9 cellular contexts compared by ENCODE assay signal in the genomic region with DNA sequence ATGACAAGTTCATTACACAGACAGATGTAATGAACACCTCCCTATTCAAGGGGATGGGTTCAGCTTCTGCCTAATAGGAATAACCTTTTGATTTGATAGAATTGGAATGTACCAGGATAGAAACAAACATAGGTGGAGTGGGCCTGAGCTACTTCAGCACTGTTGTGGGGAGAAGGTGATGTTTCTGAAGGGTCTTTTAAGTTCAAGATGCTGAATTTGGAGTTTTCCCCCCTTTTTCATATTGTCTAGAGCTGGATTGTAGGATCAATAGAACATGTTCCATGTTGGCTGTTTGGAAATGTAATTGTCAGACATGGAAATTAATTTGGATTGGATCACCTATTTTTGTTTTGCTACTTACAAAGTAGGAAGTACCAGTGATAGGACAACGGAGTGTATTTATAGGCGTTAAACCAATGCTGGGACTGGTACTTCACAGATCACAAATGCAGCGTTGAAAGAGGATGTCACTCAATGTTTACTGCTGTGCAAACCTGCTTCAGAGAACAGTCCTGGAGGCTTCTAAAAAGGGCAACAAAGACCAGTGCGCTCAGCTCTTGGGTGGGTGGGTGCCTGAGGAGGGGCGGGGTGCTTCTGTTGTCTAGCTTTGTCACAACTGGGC. TPM values are rescaled to one million over a fixed set of nuclear protein-coding genes. Genes with fewer than 3 reads are reported as not detected.
A peak's percentile ranks its signal among the peaks of the same experiment; 100 is the strongest.
DNase-seq lines count a peak whose midpoint lies in the region; ATAC-seq and TF ChIP-seq lines count a peak whose summit lies in the region.
"Had no signal": no experiment of that assay in that cellular context is flagged by ENCODE, and none has a peak within 500 bp of the region (broad histone marks: within the 10 kb centered on the region; RNA-seq: fewer than 3 reads in every experiment).

No MANE protein-coding gene starts in this region.

- no peaks in the 10 kb centered on the region for H3K9me3 ChIP-seq in effector memory CD4-positive, alpha-beta T cell (ENCODE audit: control insufficient read depth, low read length)

- no peak overlapping the region for H3K27ac ChIP-seq in effector memory CD4-positive, alpha-beta T cell (ENCODE audit: insufficient read depth, low read length, poor library complexity, severe bottlenecking)

- H3K9me3 Mint-ChIP-seq in mesothelial cell of epicardium, result no peaks in the 10 kb centered on the region

- ATAC-seq in GM19463 (IDR thresholded peaks at IDR 0.05; ENCODE audit: unreplicated experiment), result no peak
- no peak for ATAC-seq in HG03095 (IDR thresholded peaks at IDR 0.05; ENCODE audit: unreplicated experiment)

- H3K36me3 Mint-ChIP-seq in mesothelial cell of epicardium, result no peaks in the 10 kb centered on the region

- TF ChIP-seq CTCF in AG10803 (conservative IDR thresholded peaks at IDR 0.05; ENCODE audit: low read length) (no peak), mesothelial cell of epicardium (IDR thresholded peaks at IDR 0.05; ENCODE audit: unreplicated experiment) (no peak), GM10248 (IDR thresholded peaks at IDR 0.05; ENCODE audit: control extremely low read depth, extremely low read depth, low read depth, missing control alignments) (no peak)

- peaks cover 14% of the 10 kb centered on the region for H3K27me3 Mint-ChIP-seq in mesothelial cell of epicardium (ENCODE audit: low read depth)

- DNase-seq in AG10803 (ENCODE audit: low read depth) (no peak), HEK293T (ENCODE audit: extremely low spot score) (no peak), astrocyte of the hippocampus (ENCODE audit: low read depth, low spot score) (peak; percentile 5), mesothelial cell of epicardium (ENCODE audit: low spot score in 2 of 2, unreplicated experiment in 2 of 2) (no peak), GM10248 (ENCODE audit: extremely low spot score) (no peak)
- no peak for DNase-seq in effector memory CD4-positive, alpha-beta T cell
- DNase-seq: NCI-H2227 treated with DMSO at 0.1 percent for 48 hours had no signal

- H3K27me3 ChIP-seq in effector memory CD4-positive, alpha-beta T cell (replicated peaks; ENCODE audit: control insufficient read depth, insufficient read depth, low read length, poor library complexity, severe bottlenecking), result no peaks in the 10 kb centered on the region

- no peaks in the 10 kb centered on the region for H3K36me3 ChIP-seq in effector memory CD4-positive, alpha-beta T cell (ENCODE audit: control insufficient read depth, insufficient read depth, low read length)

- peaks cover 14% of the 10 kb centered on the region for H3K4me1 ChIP-seq in effector memory CD4-positive, alpha-beta T cell (ENCODE audit: control insufficient read depth, insufficient read depth, low read length, poor library complexity, severe bottlenecking)

- no peak overlapping the region for H3K27ac Mint-ChIP-seq in mesothelial cell of epicardium

- POLR2A ChIA-PET in HEK293T (lab: Yijun Ruan, JAX) (interaction anchor here (0.6 to 0.9 kb wide), 2 partner anchors 11 to 26 kb away, joined by 3 read pairs; no protein-coding TSS in a partner anchor), GM10248 (lab: Yijun Ruan, JAX) (no interaction called here)

- peaks cover 59% of the 10 kb centered on the region for H3K4me1 Mint-ChIP-seq in mesothelial cell of epicardium

- CTCF ChIA-PET in HEK293T (lab: Yijun Ruan, JAX) (interaction anchor here (1.1 to 2.1 kb wide), 2 partner anchors 9 to 11 kb away, joined by 4 to 6 read pairs; no protein-coding TSS in a partner anchor), GM10248 (lab: Yijun Ruan, JAX) (interaction anchor here (1.1 to 1.8 kb wide), 5 partner anchors 10 to 275 kb away, joined by 3 to 6 read pairs (median 5); no protein-coding TSS in a partner anchor)

- peak overlapping the region; percentile 82 for H3K4me3 ChIP-seq in AG10803 (ENCODE audit: low read length)
- H3K4me3 ChIP-seq in effector memory CD4-positive, alpha-beta T cell (ENCODE audit: insufficient read depth, low read depth, low read length, poor library complexity, severe bottlenecking), result no peak overlapping the region

- peak overlapping the region; percentile 76 for H3K4me3 Mint-ChIP-seq in mesothelial cell of epicardium

TF ChIP-seq in HEK293T, 16 proteins besides CTCF, POLR2A, EP300 and RAD21:
- TF ChIP-seq TARDBP (IDR thresholded peaks at IDR 0.05), result no peak
- TF ChIP-seq FOXA1 (IDR thresholded peaks at IDR 0.05), result no peak
- no peak for TF ChIP-seq BHLHE40 (IDR thresholded peaks at IDR 0.05; ENCODE audit: borderline replicate concordance)
- peak; percentile 67 for TF ChIP-seq PKNOX1 (IDR thresholded peaks at IDR 0.05)
- no peak for TF ChIP-seq HDGF (IDR thresholded peaks at IDR 0.05; ENCODE audit: borderline replicate concordance)
- no peak for TF ChIP-seq CTBP1 (IDR thresholded peaks at IDR 0.05; ENCODE audit: borderline replicate concordance)

RNA-seq across cellular contexts. Expression of gene C1orf21, which starts 2.0 kb away (rescaled TPM):
- 33.1 to 34.7 TPM (median 34.3 TPM) in 3 replicates for total RNA-seq in mesothelial cell of epicardium
